In genomic region chr20:51945881-51946280, GRCh38 we compare ENCODE assay signal across 28 cellular contexts.
"Had no signal": no experiment of that assay in that cellular context is flagged by ENCODE, and none has a peak within 500 bp of the region (broad histone marks: within the 10 kb centered on the region; RNA-seq: fewer than 3 reads in every experiment).

No MANE protein-coding gene starts in this region.

- H3K27me3 Mint-ChIP-seq: activated CD4-positive, alpha-beta memory T cell treated with anti-CD3 and anti-CD28 coated beads for 36 hours; activated naive CD4-positive, alpha-beta T cell treated with anti-CD3 and anti-CD28 coated beads, Interleukin-2, amount 10 ng/mL, durations not matched to agents 7 days and 5 days; brain had no signal

- H3K36me3 Mint-ChIP-seq: activated CD4-positive, alpha-beta memory T cell treated with anti-CD3 and anti-CD28 coated beads for 36 hours; activated CD8-positive, alpha-beta memory T cell treated with anti-CD3 and anti-CD28 coated beads, Interleukin-2, amount 10 ng/mL, durations not matched to agents 7 days and 5 days; activated naive CD4-positive, alpha-beta T cell treated with anti-CD3 and anti-CD28 coated beads, Interleukin-2, amount 10 ng/mL, durations not matched to agents 7 days and 5 days; activated naive CD4-positive, alpha-beta T cell treated with anti-CD3 and anti-CD28 coated beads, Interleukin-2, amount 50 U/mL, for 72 hours; activated naive CD8-positive, alpha-beta T cell treated with anti-CD3 and anti-CD28 coated beads, Interleukin-2, amount 10 ng/mL, durations not matched to agents 7 days and 5 days; brain; WTC11 had no signal

- H3K36me3 ChIP-seq: ascending aorta, breast epithelium, cardiac muscle cell, colonic mucosa, esophagus squamous epithelium had no signal

- H3K27ac Mint-ChIP-seq: activated CD4-positive, alpha-beta memory T cell treated with anti-CD3 and anti-CD28 coated beads for 36 hours; activated CD8-positive, alpha-beta memory T cell treated with anti-CD3 and anti-CD28 coated beads, Interleukin-2, amount 10 ng/mL, durations not matched to agents 7 days and 5 days; activated CD8-positive, alpha-beta T cell treated with anti-CD3 and anti-CD28 coated beads, Interleukin-2, amount 10 ng/mL, durations not matched to agents 7 days and 5 days; activated naive CD4-positive, alpha-beta T cell treated with anti-CD3 and anti-CD28 coated beads, Interleukin-2, amount 10 ng/mL, durations not matched to agents 7 days and 5 days; activated naive CD4-positive, alpha-beta T cell treated with anti-CD3 and anti-CD28 coated beads, Interleukin-2, amount 50 U/mL, for 72 hours; activated naive CD8-positive, alpha-beta T cell treated with anti-CD3 and anti-CD28 coated beads, Interleukin-2, amount 10 ng/mL, durations not matched to agents 7 days and 5 days; activated T-helper 1 cell treated with anti-CD3 and anti-CD28 coated beads, Interleukin-12 subunit alpha, Interleukin-12 subunit beta, Interleukin-2, Interleukin-4 antibody, amounts not matched to agents 30 ng/mL and 10 ng/mL and 1 ng/mL, durations not matched to agents 14 hours and 24 hours and 36 hours; activated T-helper 2 cell treated with anti-CD3 and anti-CD28 coated beads, Interferon-gamma antibody, Interleukin-2, Interleukin-4, amounts not matched to agents 10 μg/mL and 5 μg/mL and 100 μg/mL, durations not matched to agents 14 hours and 24 hours and 36 hours; brain; WTC11 had no signal

- H3K9me3 Mint-ChIP-seq: activated CD4-positive, alpha-beta memory T cell treated with anti-CD3 and anti-CD28 coated beads for 36 hours; activated naive CD4-positive, alpha-beta T cell treated with anti-CD3 and anti-CD28 coated beads, Interleukin-2, amount 10 ng/mL, durations not matched to agents 7 days and 5 days; activated naive CD4-positive, alpha-beta T cell treated with anti-CD3 and anti-CD28 coated beads, Interleukin-2, amount 50 U/mL, for 72 hours; activated naive CD8-positive, alpha-beta T cell treated with anti-CD3 and anti-CD28 coated beads, Interleukin-2, amount 10 ng/mL, durations not matched to agents 7 days and 5 days; activated T-helper 1 cell treated with anti-CD3 and anti-CD28 coated beads, Interleukin-12 subunit alpha, Interleukin-12 subunit beta, Interleukin-2, Interleukin-4 antibody, amounts not matched to agents 30 ng/mL and 10 ng/mL and 1 ng/mL, durations not matched to agents 14 hours and 24 hours and 36 hours; activated T-helper 2 cell treated with anti-CD3 and anti-CD28 coated beads, Interferon-gamma antibody, Interleukin-2, Interleukin-4, amounts not matched to agents 10 μg/mL and 5 μg/mL and 100 μg/mL, durations not matched to agents 14 hours and 24 hours and 36 hours; brain; WTC11 had no signal

- H3K9me3 ChIP-seq: ascending aorta, breast epithelium, colonic mucosa, esophagus squamous epithelium had no signal

- H3K27me3 ChIP-seq: ascending aorta, breast epithelium, cardiac muscle cell, colonic mucosa, esophagus squamous epithelium had no signal

- H3K4me1 Mint-ChIP-seq: activated naive CD4-positive, alpha-beta T cell treated with anti-CD3 and anti-CD28 coated beads, Interleukin-2, amount 10 ng/mL, durations not matched to agents 7 days and 5 days had no signal

- H3K4me1 ChIP-seq: ascending aorta, breast epithelium, colonic mucosa, esophagus squamous epithelium had no signal

- H3K4me3 ChIP-seq: ascending aorta, breast epithelium, cardiac muscle cell, colonic mucosa, esophagus squamous epithelium had no signal

- H3K4me3 Mint-ChIP-seq: activated CD4-positive, alpha-beta memory T cell treated with anti-CD3 and anti-CD28 coated beads for 36 hours; activated CD8-positive, alpha-beta memory T cell treated with anti-CD3 and anti-CD28 coated beads, Interleukin-2, amount 10 ng/mL, durations not matched to agents 7 days and 5 days; activated CD8-positive, alpha-beta T cell treated with anti-CD3 and anti-CD28 coated beads, Interleukin-2, amount 10 ng/mL, durations not matched to agents 7 days and 5 days; activated naive CD4-positive, alpha-beta T cell treated with anti-CD3 and anti-CD28 coated beads, Interleukin-2, amount 10 ng/mL, durations not matched to agents 7 days and 5 days; activated naive CD8-positive, alpha-beta T cell treated with anti-CD3 and anti-CD28 coated beads, Interleukin-2, amount 10 ng/mL, durations not matched to agents 7 days and 5 days; activated T-helper 1 cell treated with anti-CD3 and anti-CD28 coated beads, Interleukin-12 subunit alpha, Interleukin-12 subunit beta, Interleukin-2, Interleukin-4 antibody, amounts not matched to agents 30 ng/mL and 10 ng/mL and 1 ng/mL, durations not matched to agents 14 hours and 24 hours and 36 hours; brain; WTC11 had no signal

- DNase-seq: activated CD4-positive, alpha-beta memory T cell treated with anti-CD3 and anti-CD28 coated beads for 36 hours; activated CD4-positive, alpha-beta T cell treated with anti-CD3 and anti-CD28 coated beads for 1 hour; activated CD4-positive, alpha-beta T cell treated with anti-CD3 and anti-CD28 coated beads for 4 hours; activated CD4-positive, alpha-beta T cell treated with anti-CD3 and anti-CD28 coated beads, Interleukin-2, amount 50 U/mL, for 1 hour; activated CD8-positive, alpha-beta memory T cell treated with anti-CD3 and anti-CD28 coated beads, Interleukin-2, amount 10 ng/mL, durations not matched to agents 7 days and 5 days; activated CD8-positive, alpha-beta memory T cell treated with anti-CD3 and anti-CD28 coated beads, Interleukin-2, amount 50 U/mL, for 4 hours; activated CD8-positive, alpha-beta T cell treated with anti-CD3 and anti-CD28 coated beads, Interleukin-2, amount 10 ng/mL, durations not matched to agents 7 days and 5 days; activated gamma-delta T cell; activated naive CD4-positive, alpha-beta T cell; activated naive CD4-positive, alpha-beta T cell treated with anti-CD3 and anti-CD28 coated beads, Interleukin-2, amount 10 ng/mL, durations not matched to agents 7 days and 5 days; activated naive CD8-positive, alpha-beta T cell treated with anti-CD3 and anti-CD28 coated beads, Interleukin-2, amount 10 ng/mL, durations not matched to agents 7 days and 5 days; activated T-cell treated with anti-CD3 and anti-CD28 coated beads, Interleukin-2, amount 50 U/mL, for 1 hour; activated T-cell treated with anti-CD3 and anti-CD28 coated beads, Interleukin-2, amount 50 U/mL, for 48 hours; central memory CD4-positive, alpha-beta T cell; cerebellar nuclear complex; colonic mucosa; effector CD8-positive, alpha-beta T cell; esophagus squamous epithelium; head of caudate nucleus; T-helper 2 cell had no signal

- ATAC-seq: activated CD8-positive, alpha-beta memory T cell treated with anti-CD3 and anti-CD28 coated beads, Interleukin-2, amount 10 ng/mL, durations not matched to agents 7 days and 5 days; activated CD8-positive, alpha-beta T cell treated with anti-CD3 and anti-CD28 coated beads, Interleukin-2, amount 10 ng/mL, durations not matched to agents 7 days and 5 days; activated naive CD4-positive, alpha-beta T cell treated with anti-CD3 and anti-CD28 coated beads, Interleukin-2, amount 50 U/mL, for 72 hours; WTC11 had no signal
